Comparison of ENCODE assay signal across 9 cellular contexts in genomic region chr16:86575754-86576557, GRCh38. TPM values are rescaled to one million over a fixed set of nuclear protein-coding genes. Genes with fewer than 3 reads are reported as not detected.
DNase-seq lines count a peak whose midpoint lies in the region; ATAC-seq and TF ChIP-seq lines count a peak whose summit lies in the region.
"Had no signal": no experiment of that assay in that cellular context is flagged by ENCODE, and none has a peak within 500 bp of the region (broad histone marks: within the 10 kb centered on the region; RNA-seq: fewer than 3 reads in every experiment).

No MANE protein-coding gene starts in this region.

- peak in 3 of 7 experiments; percentile 22 to 36 (median 28) for TF ChIP-seq CTCF in stomach (IDR thresholded peaks at IDR 0.05)

- H3K9me3 Mint-ChIP-seq in activated CD4-positive, alpha-beta T cell treated with anti-CD3 and anti-CD28 coated beads, Interleukin-2, amount 10 ng/mL, durations not matched to agents 7 days and 5 days: no peaks in the 10 kb centered on the region

- intact Hi-C loops in stomach (cut with DNase I; ENCODE audit: low total_unique reads): no loop called here

- POLR2A ChIA-PET in activated CD4-positive, alpha-beta T cell treated with anti-CD3 and anti-CD28 coated beads, Interleukin-2, amount 10 ng/mL, durations not matched to agents 7 days and 5 days (lab: Charles Lee): no interaction called here

- peaks cover 25 to 100% (median 88%) of the 10 kb centered on the region in 3 donors for H3K27me3 ChIP-seq in stomach

- H3K27me3 Mint-ChIP-seq in activated CD4-positive, alpha-beta T cell treated with anti-CD3 and anti-CD28 coated beads, Interleukin-2, amount 10 ng/mL, durations not matched to agents 7 days and 5 days: peaks cover 68% of the 10 kb centered on the region

- 1% methylated on average over 37 to 38 of the region's 54 CpGs for WGBS in mesodermal cell (ENCODE audit: insufficient coverage in 2 of 2), 2 experiments
- 2% methylated on average over 48 to 54 of the region's 54 CpGs for WGBS in stomach, 5 donors

- peaks cover 17% of the 10 kb centered on the region for H3K36me3 ChIP-seq in mesodermal cell (ENCODE audit: control insufficient read depth, insufficient read depth, low read length)
- no peaks in the 10 kb centered on the region for H3K36me3 ChIP-seq in stomach

- no peak for ATAC-seq in GM19395 (IDR thresholded peaks at IDR 0.05; ENCODE audit: unreplicated experiment)

- TF ChIP-seq POLR2A in stomach (IDR thresholded peaks at IDR 0.05): no peak

- peak overlapping the region; percentile 68 for H3K4me3 Mint-ChIP-seq in activated CD4-positive, alpha-beta T cell treated with anti-CD3 and anti-CD28 coated beads, Interleukin-2, amount 10 ng/mL, durations not matched to agents 7 days and 5 days

- H3K9me3 ChIP-seq in mesodermal cell (ENCODE audit: control insufficient read depth, low read length) (no peaks in the 10 kb centered on the region), stomach (no peaks in the 10 kb centered on the region)

- H3K27ac ChIP-seq in mesodermal cell (ENCODE audit: low read depth, low read length, severe bottlenecking) (peak overlapping the region; percentile 33), stomach (peak overlapping the region; percentile 47 to 75 (median 68))

- TF ChIP-seq EP300 in stomach (IDR thresholded peaks at IDR 0.05): no peak

- peak overlapping the region; percentile 58 for H3K4me3 ChIP-seq in mesodermal cell (ENCODE audit: extremely low read depth, insufficient read depth, low read length, poor library complexity, severe bottlenecking)
- peak overlapping the region; percentile 31 to 44 (median 36) for H3K4me3 ChIP-seq in stomach

- DNase-seq in Daoy (ENCODE audit: low read depth) (peak; percentile 94), LHCN-M2 (ENCODE audit: low read depth) (peak; percentile 93), epidermal melanocyte (ENCODE audit: insufficient read length, low spot score) (peak; percentile 93), stomach (peak; percentile 55), putamen (ENCODE audit: low spot score) (no peak)
- peak; percentile 64 for DNase-seq in activated CD4-positive, alpha-beta T cell treated with anti-CD3 and anti-CD28 coated beads, Interleukin-2, amount 10 ng/mL, durations not matched to agents 7 days and 5 days

- no peaks in the 10 kb centered on the region for H3K36me3 Mint-ChIP-seq in activated CD4-positive, alpha-beta T cell treated with anti-CD3 and anti-CD28 coated beads, Interleukin-2, amount 10 ng/mL, durations not matched to agents 7 days and 5 days (ENCODE audit: low read depth)

- H3K4me1 Mint-ChIP-seq in activated CD4-positive, alpha-beta T cell treated with anti-CD3 and anti-CD28 coated beads, Interleukin-2, amount 10 ng/mL, durations not matched to agents 7 days and 5 days: peaks cover 4% of the 10 kb centered on the region

- CTCF ChIA-PET in activated CD4-positive, alpha-beta T cell treated with anti-CD3 and anti-CD28 coated beads, Interleukin-2, amount 10 ng/mL, durations not matched to agents 7 days and 5 days (lab: Charles Lee): interaction anchor here (0.7 to 1.1 kb wide), 3 partner anchors 12 to 588 kb away, joined by 3 to 4 read pairs (median 4); no protein-coding TSS in a partner anchor

- H3K27ac Mint-ChIP-seq in activated CD4-positive, alpha-beta T cell treated with anti-CD3 and anti-CD28 coated beads, Interleukin-2, amount 10 ng/mL, durations not matched to agents 7 days and 5 days: no peak overlapping the region

- H3K4me1 ChIP-seq in mesodermal cell (ENCODE audit: control insufficient read depth, insufficient read depth, low read length, poor library complexity, severe bottlenecking) (peaks cover 61% of the 10 kb centered on the region), stomach (peaks cover 9 to 37% (median 28%) of the 10 kb centered on the region in 4 donors)

RNA-seq across cellular contexts. Expression of gene FOXL1, which starts 2.4 kb away (rescaled TPM):
- 4.9 and 5.0 TPM in 2 replicates for total RNA-seq in Daoy (2014; rRNA removed; shearing (Covaris generic))
- 4.1 and 5.3 TPM in 2 replicates for total RNA-seq in LHCN-M2 (2014; rRNA removed)
- 1.7 TPM for polyA plus RNA-seq in LHCN-M2 (2012)
- total RNA-seq in activated CD4-positive, alpha-beta T cell treated with anti-CD3 and anti-CD28 coated beads, Interleukin-2, amount 10 ng/mL, durations not matched to agents 7 days and 5 days: not detected
- 3.8 TPM for polyA plus RNA-seq in mesodermal cell (2013, experiment 1 of 2)
- 2.6 TPM for polyA plus RNA-seq in mesodermal cell (2013, experiment 2 of 2)
- 10 to 100 TPM in 1 of 5 donors, 1 to 10 TPM in 2, not detected in 2; 3.0 to 12.7 (median 5.1) TPM for total RNA-seq in stomach
- 1 to 10 TPM in 2 of 3 donors, under 1 TPM in 1; 0.60 to 6.7 (median 5.2) TPM for polyA plus RNA-seq in stomach
- total RNA-seq: T-helper 2 cell treated with Interferon-gamma antibody and Interleukin-4, amounts not matched to agents 100 ng/mL and 5 ng/mL, for 36 hours had no signal

RNA-seq across cellular contexts. Expression of gene FOXC2, which starts 9.3 kb away (rescaled TPM):
- total RNA-seq in Daoy (2014; rRNA removed; shearing (Covaris generic)): 4.6 and 5.4 TPM in 2 replicates
- total RNA-seq in LHCN-M2 (2014; rRNA removed) (5.1 and 8.3 TPM in 2 replicates), stomach (under 1 TPM in 1 of 5 donors, not detected in 4; 0.18 TPM)
- 22.1 TPM for polyA plus RNA-seq in LHCN-M2 (2012)
- total RNA-seq in activated CD4-positive, alpha-beta T cell treated with anti-CD3 and anti-CD28 coated beads, Interleukin-2, amount 10 ng/mL, durations not matched to agents 7 days and 5 days: not detected
- polyA plus RNA-seq in mesodermal cell (2013, experiment 1 of 2): 12.3 TPM
- polyA plus RNA-seq in mesodermal cell (2013, experiment 2 of 2): 9.1 TPM
- polyA plus RNA-seq in stomach: under 1 TPM in 2 of 3 donors, not detected in 1; 0.08 to 0.12 TPM
- total RNA-seq: T-helper 2 cell treated with Interferon-gamma antibody and Interleukin-4, amounts not matched to agents 100 ng/mL and 5 ng/mL, for 36 hours had no signal

RNA-seq across cellular contexts. Expression of gene MTHFSD, which starts 20.9 kb away (rescaled TPM):
- total RNA-seq in Daoy (2014; rRNA removed; shearing (Covaris generic)): 6.5 and 13.9 TPM in 2 replicates
- total RNA-seq in LHCN-M2 (2014; rRNA removed): 10.5 and 15.0 TPM in 2 replicates
- 8.4 TPM for polyA plus RNA-seq in LHCN-M2 (2012)
- total RNA-seq in activated CD4-positive, alpha-beta T cell treated with anti-CD3 and anti-CD28 coated beads, Interleukin-2, amount 10 ng/mL, durations not matched to agents 7 days and 5 days: 10 to 100 TPM; 28.7 to 29.1 TPM
- polyA plus RNA-seq in mesodermal cell (2013, experiment 1 of 2): 19.2 TPM
- polyA plus RNA-seq in mesodermal cell (2013, experiment 2 of 2): 17.6 TPM
- total RNA-seq in stomach: 10 to 100 TPM in 2 of 5 donors, 1 to 10 TPM in 3; 3.5 to 23.1 (median 8.0) TPM
- 10 to 100 TPM in 1 of 3 donors, 1 to 10 TPM in 2; 4.8 to 13.0 (median 7.0) TPM for polyA plus RNA-seq in stomach
